14 cellular contexts compared by ENCODE assay signal in the genomic region with DNA sequence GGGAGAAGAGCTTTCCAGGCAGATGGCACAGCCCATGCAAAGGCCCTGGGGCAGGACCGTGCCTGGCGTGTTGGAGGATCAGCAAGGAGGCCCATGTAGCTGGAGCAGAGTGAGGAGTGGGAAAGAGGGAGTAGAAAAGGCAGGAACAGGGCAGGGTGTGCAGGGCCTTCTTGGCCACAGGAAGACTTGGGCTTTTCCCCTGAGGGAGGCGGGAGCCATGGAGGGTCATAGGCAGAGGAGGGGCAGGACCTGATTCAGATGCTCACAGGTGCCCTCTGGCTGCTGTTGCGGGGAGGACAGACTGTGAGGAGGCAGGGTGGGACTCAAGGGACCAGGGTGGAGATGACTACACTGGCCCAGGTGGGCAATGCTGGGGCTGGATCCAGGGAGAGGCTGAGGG. TPM values are rescaled to one million over a fixed set of nuclear protein-coding genes. Genes with fewer than 3 reads are reported as not detected.
DNase-seq lines count a peak whose midpoint lies in the region; ATAC-seq, FAIRE-seq and TF ChIP-seq lines count a peak whose summit lies in the region.
"Had no signal": no experiment of that assay in that cellular context is flagged by ENCODE, and none has a peak within 500 bp of the region (broad histone marks: within the 10 kb centered on the region; RNA-seq: fewer than 3 reads in every experiment).

No MANE protein-coding gene starts in this region.

- DNase-seq in activated CD4-positive, alpha-beta T cell treated with anti-CD3 and anti-CD28 coated beads for 48 hours = peak; percentile 42
- DNase-seq in activated CD4-positive, alpha-beta T cell treated with anti-CD3 and anti-CD28 coated beads, Interleukin-2, amount 50 U/mL, for 4 hours = no peak
- DNase-seq in IMR-90 (no peak), astrocyte of the spinal cord (ENCODE audit: low read depth, low spot score) (no peak), neuronal stem cell (ENCODE audit: low spot score) (no peak), amniotic stem cell (lab: John Stamatoyannopoulos, UW) (no peak), H54 (ENCODE audit: insufficient read length, low spot score) (no peak), NOMO-1 treated with DMSO at 0.1 percent for 48 hours (lab: John Stamatoyannopoulos, UW; ENCODE audit: unreplicated experiment) (no peak)
- DNase-seq: effector memory CD4-positive, alpha-beta T cell; left cardiac atrium; NCI-H1092 treated with DMSO at 0.1 percent for 48 hours; stimulated activated naive CD4-positive, alpha-beta T cell treated with Interleukin-2 at 50 U/mL for 16 hours had no signal

- no peak overlapping the region for H3K23ac ChIP-seq in IMR-90 (ENCODE audit: low read depth, low read length)
- peak overlapping the region; percentile 47 for H3K23ac ChIP-seq in neuronal stem cell (ENCODE audit: low read depth, low read length, poor library complexity)

- H3K27ac ChIP-seq in IMR-90 (ENCODE audit: insufficient read depth, low read length) = no peak overlapping the region
- H3K27ac ChIP-seq in neuronal stem cell (replicated peaks; ENCODE audit: low read length) = no peak overlapping the region
- H3K27ac ChIP-seq: C4-2B, right lobe of liver had no signal

- POLR2A ChIA-PET in IMR-90 (lab: Charles Lee; ENCODE audit: unreplicated experiment) = no interaction called here

- no peak overlapping the region for H2BK5ac ChIP-seq in IMR-90 (ENCODE audit: low read depth, low read length, poor library complexity, severe bottlenecking)
- H2BK5ac ChIP-seq in neuronal stem cell (ENCODE audit: low read length) = peak overlapping the region; percentile 10

- no peaks in the 10 kb centered on the region for H4K20me1 ChIP-seq in IMR-90 (ENCODE audit: insufficient read depth, low read length)

- H3K79me1 ChIP-seq in IMR-90 (ENCODE audit: low read depth in 1 of 2, low read length in 2 of 2) = no peaks in the 10 kb centered on the region
- H3K79me1 ChIP-seq in neuronal stem cell (ENCODE audit: low read depth, low read length) = no peaks in the 10 kb centered on the region

- H4K91ac ChIP-seq in IMR-90 (ENCODE audit: insufficient read depth, low read depth, low read length) (no peak overlapping the region), neuronal stem cell (ENCODE audit: low read depth, low read length, poor library complexity) (no peak overlapping the region)

- BruUV-seq in IMR-90 (replicated peaks; lab: Mats Ljungman, UMichigan) = no TSS peak

- H4K8ac ChIP-seq in IMR-90 (ENCODE audit: low read depth in 2 of 2, low read length in 2 of 2) (no peak overlapping the region), neuronal stem cell (ENCODE audit: low read depth, low read length) (no peak overlapping the region)

- H3K4me2 ChIP-seq in IMR-90 (ENCODE audit: low read depth, low read length) (no peak overlapping the region), neuronal stem cell (ENCODE audit: insufficient read depth, low read length, poor library complexity, severe bottlenecking) (no peak overlapping the region)

- H3K9ac ChIP-seq in IMR-90 (ENCODE audit: low read depth, low read length) (no peak overlapping the region), neuronal stem cell (ENCODE audit: low read depth, low read length, poor library complexity) (no peak overlapping the region)

- TF ChIP-seq CTCF in IMR-90 (conservative IDR thresholded peaks at IDR 0.05; ENCODE audit: low read depth, low read length) (peak; percentile 28), astrocyte of the spinal cord (IDR thresholded peaks at IDR 0.05; ENCODE audit: low read depth, low read length) (peak; percentile 46)

- 93% methylated on average over 2 of the region's 4 CpGs; no CpG with 5 or more reads in 1 of the 2 experiments for WGBS in IMR-90 (ENCODE audit: extremely low coverage in 2 of 2, insufficient read length in 1 of 2), 2 experiments
- no CpG with 5 or more reads among the region's 4 CpGs for WGBS in neuronal stem cell (ENCODE audit: extremely low coverage in 2 of 2, insufficient read length in 2 of 2, insufficient replicate concordance in 1 of 2), 2 donors

- in situ Hi-C loops in IMR-90 (cut with MboI; ENCODE audit: low sequenced_read_pairs) (no loop called here), astrocyte of the spinal cord (cut with HindIII; ENCODE audit: low sequenced_read_pairs) (no loop called here)

- intact Hi-C loops in IMR-90 (cut with micrococcal nuclease) = no loop called here

- ATAC-seq in IMR-90 (ENCODE audit: low read depth) = no peak; the same call in 1 of the 2 replicates

- H2BK120ac ChIP-seq in IMR-90 (ENCODE audit: low read depth, low read length) = no peak overlapping the region
- peak overlapping the region; percentile 62 for H2BK120ac ChIP-seq in neuronal stem cell (ENCODE audit: low read depth, low read length)

- no peak for FAIRE-seq in H54 (lab: Jason Lieb, UNC)

- H3K56ac ChIP-seq in IMR-90 (ENCODE audit: extremely low read depth, insufficient read depth, low read length) = no peak overlapping the region

- H2AFZ ChIP-seq in IMR-90 (replicated peaks; ENCODE audit: low read length, poor library complexity) = peak overlapping the region; percentile 51
- no peak overlapping the region for H2AFZ ChIP-seq in neuronal stem cell (ENCODE audit: low read length)

- H2BK15ac ChIP-seq in IMR-90 (ENCODE audit: low read depth, low read length) (no peak overlapping the region), neuronal stem cell (ENCODE audit: low read length) (peak overlapping the region; percentile 32)

- H3K4me3 ChIP-seq in IMR-90 (ENCODE audit: insufficient read depth, low read depth, low read length) (no peak overlapping the region), astrocyte of the spinal cord (ENCODE audit: low read depth, low read length) (no peak overlapping the region), neuronal stem cell (ENCODE audit: low read length in 2 of 2) (no peak overlapping the region)
- H3K4me3 ChIP-seq: right lobe of liver had no signal

- TF ChIP-seq POLR2A in IMR-90 (IDR thresholded peaks at IDR 0.05; ENCODE audit: low read depth, low read length) (no peak), H54 (IDR thresholded peaks at IDR 0.05; ENCODE audit: low read depth, low read length) (no peak)

- dilution Hi-C loops in IMR-90 (cut with HindIII; ENCODE audit: low sequenced_read_pairs, unreplicated experiment) = no loop called here

- no peak for TF ChIP-seq RAD21 in IMR-90 (IDR thresholded peaks at IDR 0.05; ENCODE audit: low read length)

- H3K9me1 ChIP-seq in IMR-90 (ENCODE audit: insufficient read depth, low read length) = no peaks in the 10 kb centered on the region

- H2BK20ac ChIP-seq in IMR-90 (ENCODE audit: low read depth, low read length) = no peak overlapping the region

- no peaks in the 10 kb centered on the region for H3K36me3 ChIP-seq in IMR-90 (ENCODE audit: control insufficient read depth, insufficient read depth, low read length)
- no peaks in the 10 kb centered on the region for H3K36me3 ChIP-seq in neuronal stem cell (replicated peaks in 1 of 2; ENCODE audit: control insufficient read depth in 2 of 2, insufficient read depth in 2 of 2, low read length in 2 of 2)
- H3K36me3 ChIP-seq: right lobe of liver had no signal

- H3K4ac ChIP-seq in IMR-90 (ENCODE audit: low read depth, low read length) (no peak overlapping the region), neuronal stem cell (ENCODE audit: low read length) (no peak overlapping the region)

- no peak overlapping the region for H2AK9ac ChIP-seq in IMR-90 (replicated peaks; ENCODE audit: low read depth, low read length, poor library complexity)

- H3K9me3 ChIP-seq in IMR-90 (ENCODE audit: control insufficient read depth, insufficient read depth, low read length) = no peaks in the 10 kb centered on the region
- H3K9me3 ChIP-seq in neuronal stem cell (replicated peaks in 1 of 2; ENCODE audit: control insufficient read depth in 2 of 2, insufficient read depth in 1 of 2, low read depth in 1 of 2, low read length in 2 of 2) = no peaks in the 10 kb centered on the region
- H3K9me3 ChIP-seq: right lobe of liver had no signal

- H3K18ac ChIP-seq in IMR-90 (ENCODE audit: low read depth, low read length) = no peak overlapping the region
- peak overlapping the region; percentile 81 for H3K18ac ChIP-seq in neuronal stem cell (ENCODE audit: low read length)

- H3K4me1 ChIP-seq in IMR-90 (ENCODE audit: control insufficient read depth, insufficient read depth, low read length) (no peaks in the 10 kb centered on the region), neuronal stem cell (ENCODE audit: control insufficient read depth in 2 of 2, insufficient read depth in 1 of 2, low read depth in 1 of 2, low read length in 2 of 2) (peaks cover 3 to 4% of the 10 kb centered on the region in 2 donors)
- H3K4me1 ChIP-seq: right lobe of liver had no signal

- CTCF ChIA-PET in IMR-90 (lab: Yijun Ruan, JAX) = no interaction called here

- H3K14ac ChIP-seq in IMR-90 (replicated peaks; ENCODE audit: low read depth, low read length) (no peak overlapping the region), neuronal stem cell (ENCODE audit: low read length) (no peak overlapping the region)

- H4K5ac ChIP-seq in IMR-90 (ENCODE audit: low read depth, low read length) = no peak overlapping the region

- H2AK5ac ChIP-seq in IMR-90 (ENCODE audit: low read depth, low read length) (no peak overlapping the region), neuronal stem cell (ENCODE audit: low read depth, low read length) (peak overlapping the region; percentile 50)

- no peak overlapping the region for H2BK12ac ChIP-seq in neuronal stem cell (ENCODE audit: low read length)

- H3K27me3 ChIP-seq in IMR-90 (ENCODE audit: control insufficient read depth, insufficient read depth, low read length) (peaks cover 35% of the 10 kb centered on the region), neuronal stem cell (ENCODE audit: control insufficient read depth in 3 of 3, insufficient read depth in 3 of 3, low read depth in 1 of 3, low read length in 3 of 3) (no peaks in the 10 kb centered on the region)
- H3K27me3 ChIP-seq: right lobe of liver had no signal

TF ChIP-seq in IMR-90, 13 proteins besides CTCF, POLR2A, EP300 and RAD21:
- TF ChIP-seq SMC3 (IDR thresholded peaks at IDR 0.05; ENCODE audit: low read depth, low read length) = peak; percentile 32; the same call in 1 of the 2 replicates
- TF ChIP-seq CHD1 (IDR thresholded peaks at IDR 0.05; ENCODE audit: low read depth, low read length) = no peak
- TF ChIP-seq, protein P1, sequence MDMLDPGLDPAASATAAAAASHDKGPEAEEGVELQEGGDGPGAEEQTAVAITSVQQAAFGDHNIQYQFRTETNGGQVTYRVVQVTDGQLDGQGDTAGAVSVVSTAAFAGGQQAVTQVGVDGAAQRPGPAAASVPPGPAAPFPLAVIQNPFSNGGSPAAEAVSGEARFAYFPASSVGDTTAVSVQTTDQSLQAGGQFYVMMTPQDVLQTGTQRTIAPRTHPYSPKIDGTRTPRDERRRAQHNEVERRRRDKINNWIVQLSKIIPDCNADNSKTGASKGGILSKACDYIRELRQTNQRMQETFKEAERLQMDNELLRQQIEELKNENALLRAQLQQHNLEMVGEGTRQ (IDR thresholded peaks at IDR 0.05; ENCODE audit: low read depth, low read length) = no peak

RNA-seq across cellular contexts. Expression of a gene that starts 13.8 kb away (rescaled TPM):
- total RNA-seq in IMR-90 (2012; rRNA removed) = 40.1 and 43.3 TPM in 2 replicates
- polyA plus RNA-seq in IMR-90 (2012; rRNA removed) = 51.9 and 56.5 TPM in 2 replicates
- 38.6 and 74.6 TPM in 2 replicates for polyA plus RNA-seq in IMR-90 (2012; cell fraction: cytosol; rRNA removed)
- polyA plus RNA-seq in IMR-90 (2012; cell fraction: nucleus; rRNA removed; ENCODE audit: low replicate concordance) = 97.2 and 218 TPM in 2 replicates
- polyA plus RNA-seq in neuronal stem cell (2013, experiment 1 of 2) = 162 TPM
- polyA plus RNA-seq in neuronal stem cell (2013, experiment 2 of 2) = 172 TPM
